Comparison of ENCODE assay signal across 30 cellular contexts in genomic region chr2:199902486-199903110, GRCh38. TPM values are rescaled to one million over a fixed set of nuclear protein-coding genes. Genes with fewer than 3 reads are reported as not detected.
"Had no signal": no experiment of that assay in that cellular context is flagged by ENCODE, and none has a peak within 500 bp of the region (broad histone marks: within the 10 kb centered on the region; RNA-seq: fewer than 3 reads in every experiment).

No MANE protein-coding gene starts in this region.

- H3K4me3 ChIP-seq: dorsolateral prefrontal cortex, esophagus muscularis mucosa, gastroesophageal sphincter, heart left ventricle, hepatocyte, left ventricle myocardium inferior, lower lobe of right lung, neural progenitor cell, prostate gland, right atrium auricular region, sigmoid colon, skin epidermis, spleen, testis, tibial nerve, upper lobe of left lung had no signal

- H3K36me3 Mint-ChIP-seq: neural progenitor cell had no signal

- H3K9me3 ChIP-seq: esophagus muscularis mucosa, gastroesophageal sphincter, heart left ventricle, left ventricle myocardium inferior, lower lobe of right lung, prostate gland, right atrium auricular region, sigmoid colon, spleen, testis, tibial nerve, upper lobe of left lung had no signal

- ATAC-seq: gastroesophageal sphincter; heart left ventricle; left cardiac atrium; lower lobe of right lung; stimulated activated memory B cell treated with anti-CD40 and anti-IgM and Interleukin-4, amounts not matched to agents 10 μg/mL and 1 μg/mL and 100 μg/mL, for 72 hours; stimulated activated naive CD8-positive, alpha-beta T cell treated with anti-CD3 and anti-CD28 coated beads, Interleukin-15, Interleukin-2, amounts not matched to agents 100 U/mL and 50 U/mL, for 24 hours had no signal

- H3K4me1 ChIP-seq: esophagus muscularis mucosa, foreskin keratinocyte, gastroesophageal sphincter, heart left ventricle, left ventricle myocardium inferior, lower lobe of right lung, neural progenitor cell, prostate gland, right atrium auricular region, sigmoid colon, spleen, testis, tibial nerve, upper lobe of left lung had no signal

- H3K9me3 Mint-ChIP-seq: endodermal cell; nephron; neural progenitor cell; stimulated activated memory B cell treated with anti-CD40 and anti-IgM and Interleukin-4, amounts not matched to agents 10 μg/mL and 1 μg/mL and 100 μg/mL, for 72 hours had no signal

- FAIRE-seq: colon, endothelial cell of umbilical vein, islet of Langerhans, urothelium cell line had no signal

- H3K4me1 Mint-ChIP-seq: endodermal cell, nephron, neural progenitor cell had no signal

- H3K27ac Mint-ChIP-seq: endodermal cell; nephron; neural progenitor cell; stimulated activated memory B cell treated with anti-CD40 and anti-IgM and Interleukin-4, amounts not matched to agents 10 μg/mL and 1 μg/mL and 100 μg/mL, for 72 hours had no signal

- H3K9ac ChIP-seq: neural progenitor cell had no signal

- H3K27ac ChIP-seq: dorsolateral prefrontal cortex, esophagus muscularis mucosa, foreskin keratinocyte, gastroesophageal sphincter, heart left ventricle, hepatocyte, left ventricle myocardium inferior, lower lobe of right lung, neural progenitor cell, prostate gland, right atrium auricular region, sigmoid colon, skin epidermis, spleen, testis, tibial nerve, upper lobe of left lung had no signal

- H3K27me3 Mint-ChIP-seq: stimulated activated memory B cell treated with anti-CD40 and anti-IgM and Interleukin-4, amounts not matched to agents 10 μg/mL and 1 μg/mL and 100 μg/mL, for 72 hours had no signal

- H3K4me3 Mint-ChIP-seq: endodermal cell; nephron; neural progenitor cell; stimulated activated memory B cell treated with anti-CD40 and anti-IgM and Interleukin-4, amounts not matched to agents 10 μg/mL and 1 μg/mL and 100 μg/mL, for 72 hours had no signal

- H2AFZ ChIP-seq: hepatocyte, neural progenitor cell had no signal

- H3K4me2 ChIP-seq: hepatocyte, neural progenitor cell had no signal

- H3K79me2 ChIP-seq: hepatocyte had no signal

- H3K36me3 ChIP-seq: esophagus muscularis mucosa, gastroesophageal sphincter, heart left ventricle, left ventricle myocardium inferior, lower lobe of right lung, neural progenitor cell, prostate gland, right atrium auricular region, sigmoid colon, spleen, tibial nerve, upper lobe of left lung had no signal

- H3K27me3 ChIP-seq: dorsolateral prefrontal cortex, esophagus muscularis mucosa, foreskin keratinocyte, gastroesophageal sphincter, heart left ventricle, hepatocyte, neural progenitor cell, right atrium auricular region, sigmoid colon, spleen, testis, tibial nerve, upper lobe of left lung had no signal

- DNase-seq: dorsolateral prefrontal cortex; effector CD4-positive, alpha-beta T cell; endodermal cell; heart left ventricle; left cardiac atrium; left ventricle myocardium inferior; lower lobe of right lung; sigmoid colon; spleen; stimulated activated CD4-positive, alpha-beta T cell treated with anti-CD3 and anti-CD28 coated beads, Interleukin-4, amount 100 ng/mL, for 4 hours; stimulated activated naive CD8-positive, alpha-beta T cell treated with anti-CD3 and anti-CD28 coated beads, Interleukin-15, Interleukin-2, amounts not matched to agents 100 U/mL and 50 U/mL, for 24 hours; substantia nigra; testis; upper lobe of left lung had no signal

RNA-seq across cellular contexts. Expression of gene FTCDNL1, which starts 51.6 kb away (rescaled TPM):
- total RNA-seq: osteocyte had no signal
